27 cellular contexts compared by ENCODE assay signal in genomic region chr2:159595410-159596046, GRCh38. TPM values are rescaled to one million over a fixed set of nuclear protein-coding genes. Genes with fewer than 3 reads are reported as not detected.
DNase-seq lines count a peak whose midpoint lies in the region; FAIRE-seq and TF ChIP-seq lines count a peak whose summit lies in the region.
"Had no signal": no experiment of that assay in that cellular context is flagged by ENCODE, and none has a peak within 500 bp of the region (broad histone marks: within the 10 kb centered on the region; RNA-seq: fewer than 3 reads in every experiment).

No MANE protein-coding gene starts in this region.

- TF ChIP-seq CTCF in kidney (IDR thresholded peaks at IDR 0.05; ENCODE audit: borderline replicate concordance, extremely low read depth, insufficient read depth), result no peak

- no peaks in the 10 kb centered on the region for H3K36me3 ChIP-seq in kidney (ENCODE audit: control insufficient read depth in 1 of 2, insufficient read depth in 2 of 2, low read length in 2 of 2)
- H3K36me3 ChIP-seq: BE2C had no signal

- DNase-seq in SIG-M5 treated with dmso at 0.1 percent for 504 hours (lab: John Stamatoyannopoulos, UW; ENCODE audit: unreplicated experiment) (peak; percentile 61), SIG-M5 (lab: John Stamatoyannopoulos, UW) (no peak), NOMO-1 (lab: John Stamatoyannopoulos, UW; ENCODE audit: unreplicated experiment in 2 of 2) (peak; percentile 55 to 89), caudate nucleus (lab: John Stamatoyannopoulos, UW) (peak in 4 of 61 donors; percentile 21 to 56 (median 26)), GM12892 (ENCODE audit: insufficient read length) (no peak), kidney (no peak)
- no peak for DNase-seq in effector CD8-positive, alpha-beta T cell (lab: John Stamatoyannopoulos, UW)
- no peak for DNase-seq in stimulated activated CD4-positive, alpha-beta T cell treated with anti-CD3 and anti-CD28 coated beads, Interleukin-15, amount 100 ng/mL, for 24 hours
- DNase-seq: 8988T; activated CD4-positive, alpha-beta T cell treated with anti-CD3 and anti-CD28 coated beads, Interleukin-2, amount 50 U/mL, for 48 hours; activated naive CD4-positive, alpha-beta T cell treated with Interleukin-2 at 50 U/mL for 16 hours; activated T-cell treated with anti-CD3 and anti-CD28 coated beads for 4 hours; aorta; BE2C; hypothalamus; midbrain; NCI-H1092; NCI-H748 treated with DMSO at 0.1 percent for 48 hours; RPMI8226; small intestine; stimulated activated CD4-positive, alpha-beta T cell treated with anti-CD3 and anti-CD28 coated beads, Interleukin-4, amount 100 ng/mL, for 4 hours; T-helper 1 cell had no signal

- H3K4me1 ChIP-seq in kidney (ENCODE audit: control insufficient read depth in 1 of 2, insufficient read depth in 1 of 2, low read depth in 1 of 2, low read length in 2 of 2), result no peaks in the 10 kb centered on the region
- H3K4me1 ChIP-seq: BE2C had no signal

- no peaks in the 10 kb centered on the region for H3K9me3 ChIP-seq in kidney (ENCODE audit: control insufficient read depth in 1 of 2, low read length in 2 of 2)
- H3K9me3 ChIP-seq: BE2C had no signal

- no peak for TF ChIP-seq POLR2A in GM12892 (IDR thresholded peaks at IDR 0.05; ENCODE audit: low read depth, low read length)

- no peak overlapping the region for H3K9ac ChIP-seq in kidney (ENCODE audit: low read length in 2 of 2)

- FAIRE-seq in GM12892 (lab: Jason Lieb, UNC) (no peak), kidney (lab: Jason Lieb, UNC) (no peak)
- FAIRE-seq: D721Med, G401.6, small intestine had no signal

- H3K4me3 ChIP-seq in kidney (ENCODE audit: low read length in 2 of 2), result no peak overlapping the region
- H3K4me3 ChIP-seq: coronary artery, GM23338 had no signal

- intact Hi-C loops in kidney (cut with DNase I), result no loop called here

- H3K27ac ChIP-seq in caudate nucleus (ENCODE audit: low read depth, low read length) (peak overlapping the region; percentile 38), kidney (ENCODE audit: low read depth in 2 of 2, low read length in 2 of 2) (no peak overlapping the region)
- H3K27ac ChIP-seq: coronary artery, VCaP had no signal

RNA-seq across cellular contexts. Expression of gene BAZ2B, which starts 20.8 kb away (rescaled TPM):
- 27.2 TPM for polyA plus RNA-seq in GM12892 (2012; ENCODE audit: missing spikeins)
- 87.3 TPM for total RNA-seq in kidney
- polyA plus RNA-seq in kidney (ENCODE audit: insufficient read depth, low read depth, low replicate concordance), result 5.1 TPM

Comparison
In these comparisons a context has a peak if more than half of its experiments do, and no peak if none do; other contexts are left out.
1. DNase-seq: peak in SIG-M5 treated with dmso at 0.1 percent for 504 hours (single experiment) and NOMO-1 (2 of 2); none in SIG-M5 (single experiment), GM12892 (single experiment), kidney (single experiment), effector CD8-positive, alpha-beta T cell (single experiment) and stimulated activated CD4-positive, alpha-beta T cell treated with anti-CD3 and anti-CD28 coated beads, Interleukin-15, amount 100 ng/mL, for 24 hours (single experiment).